ENCODE assay signal across 18 cellular contexts in genomic region chr10:95987685-95988426, GRCh38. TPM values are rescaled to one million over a fixed set of nuclear protein-coding genes. Genes with fewer than 3 reads are reported as not detected.
DNase-seq lines count a peak whose midpoint lies in the region; ATAC-seq, FAIRE-seq and TF ChIP-seq lines count a peak whose summit lies in the region.
"Had no signal": no experiment of that assay in that cellular context is flagged by ENCODE, and none has a peak within 500 bp of the region (broad histone marks: within the 10 kb centered on the region; RNA-seq: fewer than 3 reads in every experiment).

No MANE protein-coding gene starts in this region.

- no peaks in the 10 kb centered on the region for H3K4me1 Mint-ChIP-seq in activated CD4-positive, alpha-beta memory T cell treated with anti-CD3 and anti-CD28 coated beads for 36 hours (ENCODE audit: low read depth)

- intact Hi-C loops in activated CD4-positive, alpha-beta memory T cell treated with anti-CD3 and anti-CD28 coated beads for 36 hours (cut with micrococcal nuclease) = no loop called here

- H3K9me3 Mint-ChIP-seq in activated CD4-positive, alpha-beta memory T cell treated with anti-CD3 and anti-CD28 coated beads for 36 hours = no peaks in the 10 kb centered on the region

- H3K27me3 Mint-ChIP-seq in activated CD4-positive, alpha-beta memory T cell treated with anti-CD3 and anti-CD28 coated beads for 36 hours = peaks cover 2% of the 10 kb centered on the region

- POLR2A ChIA-PET in activated CD4-positive, alpha-beta memory T cell treated with anti-CD3 and anti-CD28 coated beads for 36 hours (lab: Charles Lee) = no interaction called here

- CTCF ChIA-PET in activated CD4-positive, alpha-beta memory T cell treated with anti-CD3 and anti-CD28 coated beads for 36 hours (lab: Charles Lee) = no interaction called here

- ATAC-seq in GM19351 (IDR thresholded peaks at IDR 0.05; ENCODE audit: unreplicated experiment) = peak; percentile 97
- peak; percentile 84 for ATAC-seq in HG02763 (IDR thresholded peaks at IDR 0.05; ENCODE audit: unreplicated experiment)
- ATAC-seq in HG03565 (IDR thresholded peaks at IDR 0.05; ENCODE audit: unreplicated experiment) = peak; percentile 87
- ATAC-seq: foreskin keratinocyte, right cardiac atrium had no signal

- no peak for TF ChIP-seq POLR2A in GM12892 (IDR thresholded peaks at IDR 0.05; ENCODE audit: low read depth, low read length)
- TF ChIP-seq POLR2A in H54 (IDR thresholded peaks at IDR 0.05; ENCODE audit: low read depth, low read length) = no peak

- FAIRE-seq in GM12892 (lab: Jason Lieb, UNC) = peak; percentile 89
- FAIRE-seq in H54 (lab: Jason Lieb, UNC) = no peak
- FAIRE-seq: G401.6, islet of Langerhans had no signal

- no peaks in the 10 kb centered on the region for H3K36me3 Mint-ChIP-seq in activated CD4-positive, alpha-beta memory T cell treated with anti-CD3 and anti-CD28 coated beads for 36 hours

- no peak overlapping the region for H3K4me3 Mint-ChIP-seq in activated CD4-positive, alpha-beta memory T cell treated with anti-CD3 and anti-CD28 coated beads for 36 hours

- no peak overlapping the region for H3K27ac Mint-ChIP-seq in activated CD4-positive, alpha-beta memory T cell treated with anti-CD3 and anti-CD28 coated beads for 36 hours

- no peak for DNase-seq in GM12892 (ENCODE audit: insufficient read length)
- DNase-seq in NCI-H446 (lab: John Stamatoyannopoulos, UW) = no peak
- DNase-seq in activated CD4-positive, alpha-beta memory T cell treated with anti-CD3 and anti-CD28 coated beads for 36 hours = no peak
- no peak for DNase-seq in H54 (ENCODE audit: insufficient read length, low spot score)
- DNase-seq in CD1c-positive myeloid dendritic cell (ENCODE audit: extremely low spot score) = no peak
- DNase-seq: activated T-cell treated with anti-CD3 and anti-CD28 coated beads for 4 hours, amygdala, dorsolateral prefrontal cortex, foreskin keratinocyte, Kasumi-1, NCI-H2227 treated with DMSO at 0.1 percent for 48 hours, right cardiac atrium, trophoblast cell had no signal

RNA-seq across cellular contexts. Expression of gene CCNJ, which starts 55.5 kb away (rescaled TPM):
- polyA plus RNA-seq in GM12892 (2012; ENCODE audit: missing spikeins) = 3.1 TPM
- 1 to 10 TPM; 4.3 to 4.4 TPM for total RNA-seq in activated CD4-positive, alpha-beta memory T cell treated with anti-CD3 and anti-CD28 coated beads for 36 hours
